19 cellular contexts compared by ENCODE assay signal in the genomic region with DNA sequence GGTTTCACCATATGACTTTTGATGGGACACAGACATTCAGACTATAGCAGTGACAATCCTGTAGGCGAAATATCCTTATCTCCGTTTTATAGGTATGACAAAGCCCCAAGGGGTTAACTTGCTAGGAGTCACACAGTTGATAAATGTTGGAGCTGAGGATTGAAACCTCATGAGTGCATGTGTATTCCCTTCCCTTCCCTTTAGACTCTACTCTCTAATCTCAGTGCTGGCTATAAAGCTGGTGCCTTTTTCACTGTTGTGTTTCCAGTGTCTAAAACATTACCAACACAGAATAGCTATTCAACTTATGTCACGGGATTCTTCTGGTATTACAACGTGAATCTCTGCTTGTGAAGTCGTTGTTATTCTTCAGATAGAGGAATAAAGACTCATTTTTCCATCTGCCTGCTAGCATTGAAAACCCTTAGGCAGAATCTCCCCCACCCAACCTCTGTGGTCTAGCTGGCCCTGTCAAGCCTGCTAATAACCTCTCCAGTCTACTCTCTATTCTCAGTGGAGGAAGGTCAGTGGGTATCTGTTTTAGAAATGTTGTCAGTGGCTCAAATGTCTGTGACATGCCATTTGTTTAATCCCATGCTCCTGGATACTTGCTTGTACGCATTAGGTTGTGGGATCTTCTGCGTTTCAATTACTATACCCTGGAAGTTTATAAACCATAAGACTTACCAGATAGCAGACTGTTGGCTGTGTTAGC.
DNase-seq lines count a peak whose midpoint lies in the region; ATAC-seq and TF ChIP-seq lines count a peak whose summit lies in the region.
"Had no signal": no experiment of that assay in that cellular context is flagged by ENCODE, and none has a peak within 500 bp of the region (broad histone marks: within the 10 kb centered on the region; RNA-seq: fewer than 3 reads in every experiment).

No MANE protein-coding gene starts in this region.

- H3K36me3 ChIP-seq in esophagus muscularis mucosa (no peaks in the 10 kb centered on the region), PC-9 (ENCODE audit: low read depth) (no peaks in the 10 kb centered on the region)
- H3K36me3 ChIP-seq: Peyer's patch had no signal

- TF ChIP-seq CTCF in activated CD8-positive, alpha-beta T cell treated with anti-CD3 and anti-CD28 coated beads for 36 hours (IDR thresholded peaks at IDR 0.05), result no peak
- TF ChIP-seq CTCF in esophagus muscularis mucosa (IDR thresholded peaks at IDR 0.05), result no peak
- no peak for TF ChIP-seq CTCF in osteocyte (IDR thresholded peaks at IDR 0.05)
- TF ChIP-seq CTCF in type B pancreatic cell (conservative IDR thresholded peaks at IDR 0.05), result no peak
- TF ChIP-seq CTCF in PC-9 (conservative IDR thresholded peaks at IDR 0.05), result no peak

- no peak overlapping the region for H2AFZ ChIP-seq in PC-9

- CTCF ChIA-PET in activated CD8-positive, alpha-beta T cell treated with anti-CD3 and anti-CD28 coated beads, Interleukin-2, amount 10 ng/mL, durations not matched to agents 7 days and 5 days (lab: Charles Lee), result no interaction called here
- CTCF ChIA-PET in activated CD8-positive, alpha-beta T cell treated with anti-CD3 and anti-CD28 coated beads for 36 hours (lab: Charles Lee), result interaction anchor here (1.0 kb wide), 1 partner anchor 121 kb away, joined by 5 read pairs; no protein-coding TSS in a partner anchor
- CTCF ChIA-PET in PC-9 (lab: Charles Lee), result no interaction called here

- H3K4me1 Mint-ChIP-seq in activated CD8-positive, alpha-beta T cell treated with anti-CD3 and anti-CD28 coated beads, Interleukin-2, amount 10 ng/mL, durations not matched to agents 7 days and 5 days (ENCODE audit: low read depth), result peaks cover 51% of the 10 kb centered on the region
- peaks cover 51% of the 10 kb centered on the region for H3K4me1 Mint-ChIP-seq in activated CD8-positive, alpha-beta T cell treated with anti-CD3 and anti-CD28 coated beads for 36 hours (ENCODE audit: low read depth)
- H3K4me1 Mint-ChIP-seq in osteocyte (ENCODE audit: unreplicated experiment), result peaks cover 54% of the 10 kb centered on the region
- peaks cover 50% of the 10 kb centered on the region for H3K4me1 Mint-ChIP-seq in type B pancreatic cell (ENCODE audit: unreplicated experiment)

- H3K27ac ChIP-seq in esophagus muscularis mucosa (replicated peaks in 1 of 4) (no peak overlapping the region), PC-9 (no peak overlapping the region)
- H3K27ac ChIP-seq: 22Rv1, Peyer's patch had no signal

- H3K27me3 ChIP-seq in esophagus muscularis mucosa, result no peaks in the 10 kb centered on the region
- no peaks in the 10 kb centered on the region; the same call in 1 of the 2 replicates for H3K27me3 ChIP-seq in PC-9 (ENCODE audit: insufficient read depth, low read depth)
- H3K27me3 ChIP-seq: Peyer's patch had no signal

- H3K27ac Mint-ChIP-seq in activated CD8-positive, alpha-beta T cell treated with anti-CD3 and anti-CD28 coated beads, Interleukin-2, amount 10 ng/mL, durations not matched to agents 7 days and 5 days, result peak overlapping the region; percentile 26
- no peak overlapping the region for H3K27ac Mint-ChIP-seq in activated CD8-positive, alpha-beta T cell treated with anti-CD3 and anti-CD28 coated beads for 36 hours
- H3K27ac Mint-ChIP-seq in osteocyte (ENCODE audit: unreplicated experiment) (peak overlapping the region; percentile 67), type B pancreatic cell (peak overlapping the region; percentile 38)

- H3K4me3 ChIP-seq in esophagus muscularis mucosa (no peak overlapping the region), PC-9 (no peak overlapping the region)
- H3K4me3 ChIP-seq: GM12878, Peyer's patch had no signal

- H3K36me3 Mint-ChIP-seq in activated CD8-positive, alpha-beta T cell treated with anti-CD3 and anti-CD28 coated beads, Interleukin-2, amount 10 ng/mL, durations not matched to agents 7 days and 5 days (ENCODE audit: low read depth), result peaks cover 47% of the 10 kb centered on the region
- peaks cover 6% of the 10 kb centered on the region for H3K36me3 Mint-ChIP-seq in activated CD8-positive, alpha-beta T cell treated with anti-CD3 and anti-CD28 coated beads for 36 hours (ENCODE audit: low read depth)
- H3K36me3 Mint-ChIP-seq in osteocyte (ENCODE audit: unreplicated experiment) (peaks cover 14% of the 10 kb centered on the region), type B pancreatic cell (peaks cover 18% of the 10 kb centered on the region)

- H3K4me3 Mint-ChIP-seq in activated CD8-positive, alpha-beta T cell treated with anti-CD3 and anti-CD28 coated beads, Interleukin-2, amount 10 ng/mL, durations not matched to agents 7 days and 5 days, result no peak overlapping the region
- no peak overlapping the region for H3K4me3 Mint-ChIP-seq in activated CD8-positive, alpha-beta T cell treated with anti-CD3 and anti-CD28 coated beads for 36 hours
- H3K4me3 Mint-ChIP-seq in osteocyte (ENCODE audit: unreplicated experiment) (no peak overlapping the region), type B pancreatic cell (no peak overlapping the region)

- no peaks in the 10 kb centered on the region for H4K20me1 ChIP-seq in PC-9 (ENCODE audit: insufficient read depth)

- H3K27me3 Mint-ChIP-seq in activated CD8-positive, alpha-beta T cell treated with anti-CD3 and anti-CD28 coated beads, Interleukin-2, amount 10 ng/mL, durations not matched to agents 7 days and 5 days (ENCODE audit: low read depth), result no peaks in the 10 kb centered on the region
- H3K27me3 Mint-ChIP-seq in activated CD8-positive, alpha-beta T cell treated with anti-CD3 and anti-CD28 coated beads for 36 hours, result no peaks in the 10 kb centered on the region
- no peaks in the 10 kb centered on the region for H3K27me3 Mint-ChIP-seq in osteocyte (ENCODE audit: unreplicated experiment)
- H3K27me3 Mint-ChIP-seq in type B pancreatic cell, result peaks cover 2% of the 10 kb centered on the region

- intact Hi-C loops in activated CD8-positive, alpha-beta T cell treated with anti-CD3 and anti-CD28 coated beads for 36 hours (cut with micrococcal nuclease), result no loop called here
- intact Hi-C loops in esophagus muscularis mucosa (cut with DNase I), result no loop called here
- intact Hi-C loops in PC-9 (cut with micrococcal nuclease; ENCODE audit: unreplicated experiment), result no loop called here

- H3K9me3 Mint-ChIP-seq in activated CD8-positive, alpha-beta T cell treated with anti-CD3 and anti-CD28 coated beads, Interleukin-2, amount 10 ng/mL, durations not matched to agents 7 days and 5 days (ENCODE audit: insufficient read depth), result no peaks in the 10 kb centered on the region
- no peaks in the 10 kb centered on the region for H3K9me3 Mint-ChIP-seq in activated CD8-positive, alpha-beta T cell treated with anti-CD3 and anti-CD28 coated beads for 36 hours
- H3K9me3 Mint-ChIP-seq in osteocyte (ENCODE audit: unreplicated experiment), result no peaks in the 10 kb centered on the region
- no peaks in the 10 kb centered on the region for H3K9me3 Mint-ChIP-seq in type B pancreatic cell

- no TSS peak for BruUV-seq in PC-9 (replicated peaks; lab: Mats Ljungman, UMichigan)

- TF ChIP-seq POLR2A in esophagus muscularis mucosa (IDR thresholded peaks at IDR 0.05; ENCODE audit: low read depth), result no peak

- POLR2A ChIA-PET in activated CD8-positive, alpha-beta T cell treated with anti-CD3 and anti-CD28 coated beads, Interleukin-2, amount 10 ng/mL, durations not matched to agents 7 days and 5 days (lab: Charles Lee), result interaction anchor here (1.3 kb wide), 1 partner anchor 121 kb away, joined by 5 read pairs; a partner anchor contains a TSS
- POLR2A ChIA-PET in activated CD8-positive, alpha-beta T cell treated with anti-CD3 and anti-CD28 coated beads for 36 hours (lab: Charles Lee), result no interaction called here
- POLR2A ChIA-PET in PC-9 (lab: Charles Lee; ENCODE audit: unreplicated experiment), result no interaction called here

- H3K4me2 ChIP-seq in PC-9, result no peak overlapping the region

- H3K9me3 ChIP-seq in esophagus muscularis mucosa, result no peaks in the 10 kb centered on the region
- no peaks in the 10 kb centered on the region for H3K9me3 ChIP-seq in PC-9 (ENCODE audit: insufficient read depth, low read depth)
- H3K9me3 ChIP-seq: Peyer's patch had no signal

- no peak for DNase-seq in activated CD8-positive, alpha-beta T cell treated with anti-CD3 and anti-CD28 coated beads, Interleukin-2, amount 10 ng/mL, durations not matched to agents 7 days and 5 days
- no peak for DNase-seq in activated CD8-positive, alpha-beta T cell treated with anti-CD3 and anti-CD28 coated beads for 36 hours
- DNase-seq in esophagus muscularis mucosa (ENCODE audit: extremely low spot score) (peak; percentile 26), osteocyte (ENCODE audit: extremely low spot score, unreplicated experiment) (no peak), type B pancreatic cell (ENCODE audit: extremely low spot score, unreplicated experiment) (no peak), PC-9 (no peak), NCI-H2171 treated with DMSO at 0.1 percent for 48 hours (lab: John Stamatoyannopoulos, UW) (no peak)
- no peak for DNase-seq in stimulated activated CD4-positive, alpha-beta T cell treated with anti-CD3 and anti-CD28 coated beads, Interleukin-2, amount 100 ng/mL, for 24 hours
- DNase-seq: DND-41, GDM1, KG1, NCI-H1436 treated with DMSO at 0.1 percent for 48 hours, NCI-H226, NCI-H526, Peyer's patch had no signal

- no peaks in the 10 kb centered on the region for H3K9me2 ChIP-seq in PC-9 (ENCODE audit: insufficient read depth)

- 71% methylated on average over 7 of the region's 7 CpGs for WGBS in esophagus muscularis mucosa

- TF ChIP-seq EP300 in esophagus muscularis mucosa (IDR thresholded peaks at IDR 0.05), result no peak

- H3K79me2 ChIP-seq in PC-9 (ENCODE audit: low read depth), result no peaks in the 10 kb centered on the region

- H3K4me1 ChIP-seq in esophagus muscularis mucosa (no peaks in the 10 kb centered on the region), PC-9 (replicated peaks; ENCODE audit: insufficient read depth) (no peaks in the 10 kb centered on the region)
- H3K4me1 ChIP-seq: Peyer's patch had no signal

- H3F3A ChIP-seq in PC-9 (ENCODE audit: insufficient read depth, low read depth), result no peaks in the 10 kb centered on the region

- no peak for ATAC-seq in activated CD8-positive, alpha-beta T cell treated with anti-CD3 and anti-CD28 coated beads, Interleukin-2, amount 10 ng/mL, durations not matched to agents 7 days and 5 days
- ATAC-seq in activated CD8-positive, alpha-beta T cell treated with anti-CD3 and anti-CD28 coated beads for 36 hours, result no peak
- ATAC-seq: GM12878, HCT116, Right ventricle myocardium inferior had no signal
